1 cellular context compared by ENCODE assay signal in the genomic region with DNA sequence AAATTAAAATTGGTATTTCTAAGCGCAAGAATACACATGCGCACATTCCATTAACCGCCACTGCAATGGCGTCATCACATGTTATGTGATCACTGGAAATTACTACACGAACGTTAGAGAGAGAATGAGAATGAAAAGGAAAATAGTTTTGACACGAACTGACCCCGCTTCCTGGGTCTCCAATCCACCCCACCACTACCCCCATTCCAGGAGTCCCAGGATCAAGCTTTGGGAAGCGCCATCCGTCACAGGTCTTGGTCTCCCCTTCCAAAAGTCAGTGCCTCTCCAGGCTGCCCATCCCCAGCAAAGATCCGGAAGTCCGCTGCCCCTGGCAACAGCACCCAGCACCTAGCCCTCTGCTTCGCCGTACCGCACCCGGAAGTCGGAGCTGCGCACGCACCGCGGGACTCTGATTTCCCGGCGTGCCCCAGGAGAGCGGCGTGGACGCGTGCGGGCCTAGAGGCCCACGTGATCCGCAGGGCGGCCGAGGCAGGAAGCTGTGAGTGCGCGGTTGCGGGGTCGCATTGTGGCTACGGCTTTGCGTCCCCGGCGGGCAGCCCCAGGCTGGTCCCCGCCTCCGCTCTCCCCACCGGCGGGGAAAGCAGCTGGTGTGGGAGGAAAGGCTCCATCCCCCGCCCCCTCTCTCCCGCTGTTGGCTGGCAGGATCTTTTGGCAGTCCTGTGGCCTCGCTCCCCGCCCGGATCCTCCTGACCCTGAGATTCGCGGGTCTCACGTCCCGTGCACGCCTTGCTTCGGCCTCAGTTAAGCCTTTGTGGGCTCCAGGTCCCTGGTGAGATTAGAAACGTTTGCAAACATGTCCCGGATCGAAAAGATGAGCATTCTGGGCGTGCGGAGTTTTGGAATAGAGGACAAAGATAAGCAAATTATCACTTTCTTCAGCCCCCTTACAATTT.
A peak's percentile ranks its signal among the peaks of the same experiment; 100 is the strongest.
TF ChIP-seq lines count a peak whose summit lies in the region.

Gene RAD50 (plus strand): TSS at position 467 of the 914 bp plus-strand sequence. CDS start 348 bp downstream, at position 815.

TF ChIP-seq in K562, 482 proteins besides CTCF, POLR2A, EP300 and RAD21 (continued from another document and continues in another):
- TF ChIP-seq TSHZ1 (CRISPR knock-in tag; IDR thresholded peaks at IDR 0.05) (no peak), HINFP (tag; conservative IDR thresholded peaks at IDR 0.05; ENCODE audit: low read depth) (no peak), GATAD2A (IDR thresholded peaks at IDR 0.05) (no peak; the same call in 1 of the 2 replicates), ELF1 (tag; IDR thresholded peaks at IDR 0.05) (peak; percentile 100), FOXJ3 (CRISPR knock-in tag; IDR thresholded peaks at IDR 0.05) (no peak), ZSCAN29 (IDR thresholded peaks at IDR 0.05) (0 out of 2 replicates have a peak, but pooled peaks have one; percentile 57), SMAD1 (IDR thresholded peaks at IDR 0.05; ENCODE audit: low read depth, low read length, partially characterized antibody) (peak; percentile 44), ETV1 (tag; conservative IDR thresholded peaks at IDR 0.05; ENCODE audit: low read depth) (peak; percentile 97), ZNF280B (CRISPR knock-in tag; IDR thresholded peaks at IDR 0.05) (no peak), TRIM28 (IDR thresholded peaks at IDR 0.05) (no peak; the same call in 1 of the 2 replicates), OTX1 (CRISPR knock-in tag; IDR thresholded peaks at IDR 0.05) (no peak), ZSCAN32 (CRISPR knock-in tag; IDR thresholded peaks at IDR 0.05) (peak; percentile 49; the same call in 1 of the 2 replicates), MCM5 (IDR thresholded peaks at IDR 0.05; ENCODE audit: low read depth) (no peak), ZNF764 (CRISPR knock-in tag; IDR thresholded peaks at IDR 0.05; ENCODE audit: low read depth) (peak; percentile 17; the same call in 1 of the 2 replicates), NR4A1 (CRISPR knock-in tag; IDR thresholded peaks at IDR 0.05) (peak; percentile 82), NR4A1 (tag; IDR thresholded peaks at IDR 0.05) (peak; percentile 71), ESRRA (IDR thresholded peaks at IDR 0.05; ENCODE audit: borderline replicate concordance, low read depth) (peak; percentile 66; the same call in 1 of the 2 replicates), ZNF408 (CRISPR knock-in tag; IDR thresholded peaks at IDR 0.05; ENCODE audit: low read depth) (no peak), ZNF23 (CRISPR knock-in tag; IDR thresholded peaks at IDR 0.05) (no peak), ZNF121 (CRISPR knock-in tag; conservative IDR thresholded peaks at IDR 0.05) (no peak), AFF4 (CRISPR knock-in tag; IDR thresholded peaks at IDR 0.05) (peak; percentile 86; the same call in 1 of the 2 replicates), MITF (IDR thresholded peaks at IDR 0.05) (peak; percentile 75; the same call in 1 of the 2 replicates), MTA2 (IDR thresholded peaks at IDR 0.05; ENCODE audit: low read depth) (no peak), CBFB (CRISPR knock-in tag; IDR thresholded peaks at IDR 0.05) (peak; percentile 92; the same call in 1 of the 2 replicates), TFE3 (CRISPR knock-in tag; IDR thresholded peaks at IDR 0.05) (peak; percentile 94), NFRKB (IDR thresholded peaks at IDR 0.05; ENCODE audit: low read depth) (peak; percentile 63), MCM2 (IDR thresholded peaks at IDR 0.05; ENCODE audit: low read depth) (no peak), HMGXB4 (CRISPR knock-in tag; IDR thresholded peaks at IDR 0.05) (peak; percentile 94), U2AF1 (optimal IDR thresholded peaks at IDR 0.05; ENCODE audit: low read depth, low read length) (no peak), CHD2 (IDR thresholded peaks at IDR 0.05; ENCODE audit: low read depth, low read length) (no peak; the same call in 1 of the 2 replicates), RBM14 (IDR thresholded peaks at IDR 0.05; ENCODE audit: borderline replicate concordance, insufficient read depth, low read depth, low read length) (no peak), SAFB2 (IDR thresholded peaks at IDR 0.05; ENCODE audit: borderline replicate concordance, low read depth, low read length, severe bottlenecking) (no peak), SAFB (IDR thresholded peaks at IDR 0.05; ENCODE audit: borderline replicate concordance, low read depth, low read length) (peak; percentile 47; the same call in 1 of the 2 replicates), STAT5A (IDR thresholded peaks at IDR 0.05; ENCODE audit: borderline replicate concordance, low read length) (no peak; the same call in 1 of the 2 replicates)
- TF ChIP-seq, protein P1, sequence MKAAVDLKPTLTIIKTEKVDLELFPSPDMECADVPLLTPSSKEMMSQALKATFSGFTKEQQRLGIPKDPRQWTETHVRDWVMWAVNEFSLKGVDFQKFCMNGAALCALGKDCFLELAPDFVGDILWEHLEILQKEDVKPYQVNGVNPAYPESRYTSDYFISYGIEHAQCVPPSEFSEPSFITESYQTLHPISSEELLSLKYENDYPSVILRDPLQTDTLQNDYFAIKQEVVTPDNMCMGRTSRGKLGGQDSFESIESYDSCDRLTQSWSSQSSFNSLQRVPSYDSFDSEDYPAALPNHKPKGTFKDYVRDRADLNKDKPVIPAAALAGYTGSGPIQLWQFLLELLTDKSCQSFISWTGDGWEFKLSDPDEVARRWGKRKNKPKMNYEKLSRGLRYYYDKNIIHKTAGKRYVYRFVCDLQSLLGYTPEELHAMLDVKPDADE (conservative IDR thresholded peaks at IDR 0.05; ENCODE audit: control insufficient read depth, low read depth, low read length) = peak; percentile 83; the same call in 1 of the 2 replicates
